Comparison of ENCODE assay signal across 8 cellular contexts in the genomic region with DNA sequence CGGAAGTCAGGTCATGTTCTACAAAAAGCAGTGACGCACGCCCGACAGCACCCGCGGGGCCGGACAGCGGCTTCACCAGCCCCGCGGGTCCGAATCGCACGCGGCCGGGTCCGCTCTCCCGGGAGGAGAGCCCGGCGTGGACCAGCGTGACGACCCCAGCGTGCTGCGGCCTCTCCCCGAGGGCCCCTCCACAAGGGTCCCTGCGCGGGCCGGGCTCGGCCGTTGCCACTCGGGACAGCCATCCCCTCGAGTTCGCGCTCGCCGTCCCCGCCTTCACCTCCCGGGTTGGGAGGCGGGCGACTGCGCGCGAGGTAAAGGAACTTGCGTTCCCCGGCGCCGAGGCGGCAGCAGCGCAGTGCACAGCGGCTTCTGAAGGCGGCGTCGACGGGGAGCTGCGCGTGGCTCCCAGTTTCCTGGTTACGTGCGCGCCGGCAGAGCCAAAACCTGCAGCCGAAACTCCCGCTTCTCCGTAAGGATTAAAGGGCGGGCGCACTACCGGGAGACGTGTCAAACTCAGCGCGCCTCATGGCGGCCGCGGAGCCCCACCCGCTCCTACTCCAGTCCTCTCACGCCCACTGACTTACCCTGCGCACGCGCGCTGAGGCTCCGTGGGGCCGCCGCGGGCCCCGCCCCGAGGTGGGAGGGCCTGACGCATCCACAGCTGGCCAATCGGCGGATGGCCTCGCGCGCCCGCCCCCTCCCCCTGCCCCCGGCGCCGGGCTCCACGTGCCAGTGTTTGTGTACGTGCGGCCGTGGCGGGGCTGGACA. TPM values are rescaled to one million over a fixed set of nuclear protein-coding genes. Genes with fewer than 3 reads are reported as not detected.
DNase-seq lines count a peak whose midpoint lies in the region; ATAC-seq and TF ChIP-seq lines count a peak whose summit lies in the region.

No MANE protein-coding gene starts in this region.

- TF ChIP-seq POLR2A in spleen (IDR thresholded peaks at IDR 0.05): peak; percentile 39 to 80 (median 80)

- no peaks in the 10 kb centered on the region for H3K9me3 ChIP-seq in spleen

- peaks cover 6 to 57% (median 31%) of the 10 kb centered on the region in 6 donors for H3K4me1 ChIP-seq in spleen

- peak; percentile 79 for ATAC-seq in GM18909 (IDR thresholded peaks at IDR 0.05; ENCODE audit: poor library complexity, unreplicated experiment)
- ATAC-seq in HG03159 (IDR thresholded peaks at IDR 0.05; ENCODE audit: unreplicated experiment): peak; percentile 74
- ATAC-seq in WTC11: peak; percentile 85

- H3K36me3 ChIP-seq in spleen: peaks cover 0 to 26% (median 15%) of the 10 kb centered on the region in 6 donors

- DNase-seq in AG08395 (ENCODE audit: low spot score) (peak; percentile 100), NCI-H2227 (lab: John Stamatoyannopoulos, UW; ENCODE audit: unreplicated experiment) (peak; percentile 97), WTC11 (ENCODE audit: low spot score) (peak; percentile 93), cardiac fibroblast (ENCODE audit: low read depth in 2 of 2) (peak; percentile 98 to 99), iris pigment epithelial cell (ENCODE audit: low read depth) (peak; percentile 97), spleen (peak; percentile 99)

- H3K27ac Mint-ChIP-seq in WTC11: peak overlapping the region; percentile 93; the same call in 1 of the 2 replicates

- H3K36me3 Mint-ChIP-seq in WTC11: peaks cover 33% of the 10 kb centered on the region

- H3K4me3 ChIP-seq in cardiac fibroblast (replicated peaks in 1 of 2; ENCODE audit: low read depth in 2 of 2, low read length in 2 of 2) (peak overlapping the region; percentile 68 to 74), spleen (peak overlapping the region; percentile 54 to 83 (median 80))

- H3K9me3 Mint-ChIP-seq in WTC11: peaks cover 9% of the 10 kb centered on the region

- no peaks in the 10 kb centered on the region for H3K27me3 ChIP-seq in spleen (replicated peaks in 1 of 7)

- H3K27me3 Mint-ChIP-seq in WTC11 (ENCODE audit: low read depth): no peaks in the 10 kb centered on the region

- TF ChIP-seq CTCF in WTC11 (IDR thresholded peaks at IDR 0.05) (no peak), cardiac fibroblast (IDR thresholded peaks at IDR 0.05; ENCODE audit: low read depth, low read length) (no peak), spleen (IDR thresholded peaks at IDR 0.05 in 8 of 11, conservative IDR thresholded peaks at IDR 0.05 in 3 of 11) (peak in 1 of 11 experiments; percentile 31)

- POLR2A ChIA-PET in WTC11 (lab: Charles Lee): interaction anchor here (0.7 to 1.2 kb wide), 2 partner anchors 30 to 310 kb away, joined by 3 read pairs; partner anchors contain the start of gene UFSP2

- H3K27ac ChIP-seq in spleen: peak overlapping the region; percentile 95 to 100 (median 99)

- CTCF ChIA-PET in WTC11 (lab: Charles Lee): interaction anchor here (0.6 to 1.9 kb wide), 6 partner anchors 11 to 642 kb away, joined by 3 to 11 read pairs (median 4); partner anchors contain the start of gene UFSP2

- intact Hi-C loops in spleen (cut with DNase I; ENCODE audit: low total_unique reads): no loop called here

- peak overlapping the region; percentile 78 for H3K4me3 Mint-ChIP-seq in WTC11

- H3K4me1 Mint-ChIP-seq in WTC11: peaks cover 22% of the 10 kb centered on the region

- WGBS in spleen, 5 donors: 0 to 1% (median 0%) methylated on average over 37 to 98 of the region's 98 CpGs

TF ChIP-seq in WTC11, 78 proteins besides CTCF, POLR2A, EP300 and RAD21 (continues in another document):
- TF ChIP-seq EMX1 (CRISPR knock-in tag; IDR thresholded peaks at IDR 0.05) (no peak), PRDM15 (CRISPR knock-in tag; IDR thresholded peaks at IDR 0.05) (peak; percentile 42; the same call in 1 of the 2 replicates), GABPB1 (CRISPR knock-in tag; IDR thresholded peaks at IDR 0.05) (peak; percentile 27; the same call in 1 of the 2 replicates)
- TF ChIP-seq, protein P1, sequence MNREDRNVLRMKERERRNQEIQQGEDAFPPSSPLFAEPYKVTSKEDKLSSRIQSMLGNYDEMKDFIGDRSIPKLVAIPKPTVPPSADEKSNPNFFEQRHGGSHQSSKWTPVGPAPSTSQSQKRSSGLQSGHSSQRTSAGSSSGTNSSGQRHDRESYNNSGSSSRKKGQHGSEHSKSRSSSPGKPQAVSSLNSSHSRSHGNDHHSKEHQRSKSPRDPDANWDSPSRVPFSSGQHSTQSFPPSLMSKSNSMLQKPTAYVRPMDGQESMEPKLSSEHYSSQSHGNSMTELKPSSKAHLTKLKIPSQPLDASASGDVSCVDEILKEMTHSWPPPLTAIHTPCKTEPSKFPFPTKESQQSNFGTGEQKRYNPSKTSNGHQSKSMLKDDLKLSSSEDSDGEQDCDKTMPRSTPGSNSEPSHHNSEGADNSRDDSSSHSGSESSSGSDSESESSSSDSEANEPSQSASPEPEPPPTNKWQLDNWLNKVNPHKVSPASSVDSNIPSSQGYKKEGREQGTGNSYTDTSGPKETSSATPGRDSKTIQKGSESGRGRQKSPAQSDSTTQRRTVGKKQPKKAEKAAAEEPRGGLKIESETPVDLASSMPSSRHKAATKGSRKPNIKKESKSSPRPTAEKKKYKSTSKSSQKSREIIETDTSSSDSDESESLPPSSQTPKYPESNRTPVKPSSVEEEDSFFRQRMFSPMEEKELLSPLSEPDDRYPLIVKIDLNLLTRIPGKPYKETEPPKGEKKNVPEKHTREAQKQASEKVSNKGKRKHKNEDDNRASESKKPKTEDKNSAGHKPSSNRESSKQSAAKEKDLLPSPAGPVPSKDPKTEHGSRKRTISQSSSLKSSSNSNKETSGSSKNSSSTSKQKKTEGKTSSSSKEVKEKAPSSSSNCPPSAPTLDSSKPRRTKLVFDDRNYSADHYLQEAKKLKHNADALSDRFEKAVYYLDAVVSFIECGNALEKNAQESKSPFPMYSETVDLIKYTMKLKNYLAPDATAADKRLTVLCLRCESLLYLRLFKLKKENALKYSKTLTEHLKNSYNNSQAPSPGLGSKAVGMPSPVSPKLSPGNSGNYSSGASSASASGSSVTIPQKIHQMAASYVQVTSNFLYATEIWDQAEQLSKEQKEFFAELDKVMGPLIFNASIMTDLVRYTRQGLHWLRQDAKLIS (CRISPR knock-in tag; IDR thresholded peaks at IDR 0.05; ENCODE audit: borderline replicate concordance): no peak
- TF ChIP-seq, protein P2, sequence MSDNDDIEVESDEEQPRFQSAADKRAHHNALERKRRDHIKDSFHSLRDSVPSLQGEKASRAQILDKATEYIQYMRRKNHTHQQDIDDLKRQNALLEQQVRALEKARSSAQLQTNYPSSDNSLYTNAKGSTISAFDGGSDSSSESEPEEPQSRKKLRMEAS (CRISPR knock-in tag; IDR thresholded peaks at IDR 0.05): peak; percentile 98
- TF ChIP-seq, protein P3, sequence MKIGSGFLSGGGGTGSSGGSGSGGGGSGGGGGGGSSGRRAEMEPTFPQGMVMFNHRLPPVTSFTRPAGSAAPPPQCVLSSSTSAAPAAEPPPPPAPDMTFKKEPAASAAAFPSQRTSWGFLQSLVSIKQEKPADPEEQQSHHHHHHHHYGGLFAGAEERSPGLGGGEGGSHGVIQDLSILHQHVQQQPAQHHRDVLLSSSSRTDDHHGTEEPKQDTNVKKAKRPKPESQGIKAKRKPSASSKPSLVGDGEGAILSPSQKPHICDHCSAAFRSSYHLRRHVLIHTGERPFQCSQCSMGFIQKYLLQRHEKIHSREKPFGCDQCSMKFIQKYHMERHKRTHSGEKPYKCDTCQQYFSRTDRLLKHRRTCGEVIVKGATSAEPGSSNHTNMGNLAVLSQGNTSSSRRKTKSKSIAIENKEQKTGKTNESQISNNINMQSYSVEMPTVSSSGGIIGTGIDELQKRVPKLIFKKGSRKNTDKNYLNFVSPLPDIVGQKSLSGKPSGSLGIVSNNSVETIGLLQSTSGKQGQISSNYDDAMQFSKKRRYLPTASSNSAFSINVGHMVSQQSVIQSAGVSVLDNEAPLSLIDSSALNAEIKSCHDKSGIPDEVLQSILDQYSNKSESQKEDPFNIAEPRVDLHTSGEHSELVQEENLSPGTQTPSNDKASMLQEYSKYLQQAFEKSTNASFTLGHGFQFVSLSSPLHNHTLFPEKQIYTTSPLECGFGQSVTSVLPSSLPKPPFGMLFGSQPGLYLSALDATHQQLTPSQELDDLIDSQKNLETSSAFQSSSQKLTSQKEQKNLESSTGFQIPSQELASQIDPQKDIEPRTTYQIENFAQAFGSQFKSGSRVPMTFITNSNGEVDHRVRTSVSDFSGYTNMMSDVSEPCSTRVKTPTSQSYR (CRISPR knock-in tag; IDR thresholded peaks at IDR 0.05): peak; percentile 79; the same call in 1 of the 2 replicates

RNA-seq across cellular contexts. Expression of gene LRP2BP, which starts 0.4 kb away (rescaled TPM):
- total RNA-seq in WTC11 (2021) (0.33 to 0.69 TPM (median 0.39 TPM) in 3 replicates), spleen (1 to 10 TPM in 5 of 7 donors, under 1 TPM in 2; 0.47 to 2.4 (median 1.2) TPM)
- under 1 TPM; 0.17 to 0.48 (median 0.29) TPM for polyA plus RNA-seq in spleen

RNA-seq across cellular contexts. Expression of gene ANKRD37, which starts 0.5 kb away (rescaled TPM):
- total RNA-seq in WTC11 (2021): 3.0 to 6.5 TPM (median 5.6 TPM) in 3 replicates
- total RNA-seq in spleen: 10 to 100 TPM in 3 of 7 donors, 1 to 10 TPM in 4; 6.9 to 21.1 (median 8.9) TPM
- polyA plus RNA-seq in spleen: 10 to 100 TPM in 2 of 3 donors, 1 to 10 TPM in 1; 6.0 to 12.0 (median 10.5) TPM

RNA-seq across cellular contexts. Expression of gene UFSP2, which starts 29.6 kb away (rescaled TPM):
- total RNA-seq in WTC11 (2021) (29.6 to 33.0 TPM (median 30.8 TPM) in 3 replicates), spleen (10 to 100 TPM; 19.9 to 44.1 (median 26.3) TPM)
- 10 to 100 TPM; 11.0 to 16.9 (median 13.4) TPM for polyA plus RNA-seq in spleen

Comparison
In these comparisons a context has a peak if more than half of its experiments do, and no peak if none do; other contexts are left out.
1. Peak in every context shown above with its lines: DNase-seq, ATAC-seq, H3K4me3 ChIP-seq and H3K27ac ChIP-seq.